Comparison of ENCODE assay signal across 8 cellular contexts in genomic region chr5:473344-474192, GRCh38. TPM values are rescaled to one million over a fixed set of nuclear protein-coding genes. Genes with fewer than 3 reads are reported as not detected.
A peak's percentile ranks its signal among the peaks of the same experiment; 100 is the strongest.
DNase-seq lines count a peak whose midpoint lies in the region; ATAC-seq and TF ChIP-seq lines count a peak whose summit lies in the region.

No MANE protein-coding gene starts in this region.

- H3K36me3 ChIP-seq in MG63, result peaks cover 6% of the 10 kb centered on the region
- peaks cover 0 to 14% of the 10 kb centered on the region in 2 donors for H3K36me3 ChIP-seq in mucosa of rectum (ENCODE audit: control insufficient read depth in 2 of 2, insufficient read depth in 2 of 2, low read length in 2 of 2)
- no peaks in the 10 kb centered on the region for H3K36me3 ChIP-seq in transverse colon

- ATAC-seq in HG02571 (IDR thresholded peaks at IDR 0.05; ENCODE audit: unreplicated experiment), result peak; percentile 14

- H3K9ac ChIP-seq in mucosa of rectum (ENCODE audit: low read depth in 1 of 2, low read length in 2 of 2), result peak overlapping the region; percentile 52 to 76

- TF ChIP-seq EP300 in transverse colon (IDR thresholded peaks at IDR 0.05; ENCODE audit: low read depth), result no peak

- peak; percentile 24 for DNase-seq in NCI-H345 (lab: John Stamatoyannopoulos, UW)
- no peak for DNase-seq in NCI-H345 treated with DMSO at 0.1 percent for 48 hours (lab: John Stamatoyannopoulos, UW; ENCODE audit: unreplicated experiment)
- DNase-seq in MG63, result peak; percentile 51
- DNase-seq in activated CD4-positive, alpha-beta T cell treated with anti-CD3 and anti-CD28 coated beads, Interleukin-2, amount 50 U/mL, for 48 hours, result peak; percentile 32 to 46
- DNase-seq in epithelial cell of proximal tubule (ENCODE audit: low read depth), result no peak
- DNase-seq in transverse colon, result peak; percentile 44

- H3K4me3 ChIP-seq in MG63 (peak overlapping the region; percentile 75), epithelial cell of proximal tubule (ENCODE audit: low read depth, low read length) (peak overlapping the region; percentile 85), mucosa of rectum (ENCODE audit: low read length in 2 of 2) (peak overlapping the region; percentile 69 to 76), transverse colon (peak overlapping the region; percentile 70 to 96 (median 92))

- in situ Hi-C loops in transverse colon (cut with MboI; ENCODE audit: low pct_ligation_motif_present in 1 of 4, low pct_unique_long_range_greater_than_20kb in 1 of 4, low sequenced_read_pairs in 3 of 4), result no loop called here

- no peak for TF ChIP-seq POLR2A in transverse colon (IDR thresholded peaks at IDR 0.05)

- H3K27ac ChIP-seq in mucosa of rectum (ENCODE audit: low read depth in 2 of 2, low read length in 2 of 2) (peak overlapping the region in 1 of 2 donors; percentile 58), transverse colon (peak overlapping the region; percentile 79 to 89 (median 82))

- H3K9me3 ChIP-seq in MG63 (no peaks in the 10 kb centered on the region), mucosa of rectum (ENCODE audit: control insufficient read depth in 2 of 2, low read length in 2 of 2) (no peaks in the 10 kb centered on the region), transverse colon (no peaks in the 10 kb centered on the region)

- 1% methylated on average over 19 of the region's 75 CpGs; no CpG with 5 or more reads in 1 of the 2 donors for WGBS in transverse colon (ENCODE audit: low coverage in 1 of 2), 2 donors

- no peak for TF ChIP-seq CTCF in epithelial cell of proximal tubule (conservative IDR thresholded peaks at IDR 0.05; ENCODE audit: low read depth, low read length)
- TF ChIP-seq CTCF in transverse colon (IDR thresholded peaks at IDR 0.05), result no peak

- intact Hi-C loops in transverse colon (cut with DNase I; ENCODE audit: low total_unique reads), result no loop called here

- H3K4me1 ChIP-seq in mucosa of rectum (ENCODE audit: control insufficient read depth in 2 of 2, insufficient read depth in 2 of 2, low read length in 2 of 2) (peaks cover 16 to 24% of the 10 kb centered on the region in 2 donors), transverse colon (peaks cover 15 to 29% (median 23%) of the 10 kb centered on the region in 4 donors)

- H3K27me3 ChIP-seq in MG63 (no peaks in the 10 kb centered on the region), mucosa of rectum (ENCODE audit: control insufficient read depth in 2 of 2, insufficient read depth in 2 of 2, low read length in 2 of 2) (peaks cover 24 to 26% of the 10 kb centered on the region in 2 donors), transverse colon (peaks cover 39% of the 10 kb centered on the region)

RNA-seq across cellular contexts. Expression of gene EXOC3, which starts 30.6 kb away (rescaled TPM):
- 11.3 and 19.4 TPM in 2 replicates for total RNA-seq in MG63 (2014; rRNA removed; shearing (Covaris generic); ENCODE audit: low replicate concordance)
- total RNA-seq in epithelial cell of proximal tubule (23.8 and 27.2 TPM in 2 replicates), transverse colon (100 to 1,000 TPM in 1 of 4 donors, 10 to 100 TPM in 3; 69.9 to 240 (median 76.1) TPM)

RNA-seq across cellular contexts. Expression of gene SLC9A3, which starts 50.7 kb away (rescaled TPM):
- total RNA-seq in MG63 (2014; rRNA removed; shearing (Covaris generic); ENCODE audit: low replicate concordance), result 2.9 and 3.6 TPM in 2 replicates
- 1.3 and 3.2 TPM in 2 replicates for total RNA-seq in epithelial cell of proximal tubule
- total RNA-seq in transverse colon, result 100 to 1,000 TPM in 3 of 4 donors, 1 to 10 TPM in 1; 4.8 to 701 (median 183) TPM

Comparison
In these comparisons a context has a peak if more than half of its experiments do, and no peak if none do; other contexts are left out.
1. DNase-seq: peak in NCI-H345 (single experiment), MG63 (single experiment), activated CD4-positive, alpha-beta T cell treated with anti-CD3 and anti-CD28 coated beads, Interleukin-2, amount 50 U/mL, for 48 hours (2 of 2) and transverse colon (single experiment); none in NCI-H345 treated with DMSO at 0.1 percent for 48 hours (single experiment) and epithelial cell of proximal tubule (single experiment).
2. Peak in every context shown above with its lines, with median percentiles within 50 percentile points of each other: H3K4me3 ChIP-seq.